1 cellular context compared by ENCODE assay signal in genomic region chr1:207152792-207153434, GRCh38.
TF ChIP-seq lines count a peak whose summit lies in the region.

No MANE protein-coding gene starts in this region.

TF ChIP-seq in HepG2, 621 proteins besides CTCF, POLR2A, EP300 and RAD21 (continued from another document):
- no peak for TF ChIP-seq ZUFSP (CRISPR knock-in tag; IDR thresholded peaks at IDR 0.05; ENCODE audit: borderline replicate concordance)
- no peak for TF ChIP-seq FIP1L1 (IDR thresholded peaks at IDR 0.05; ENCODE audit: borderline replicate concordance, insufficient read depth, low read depth, low read length)
- TF ChIP-seq, protein P1, sequence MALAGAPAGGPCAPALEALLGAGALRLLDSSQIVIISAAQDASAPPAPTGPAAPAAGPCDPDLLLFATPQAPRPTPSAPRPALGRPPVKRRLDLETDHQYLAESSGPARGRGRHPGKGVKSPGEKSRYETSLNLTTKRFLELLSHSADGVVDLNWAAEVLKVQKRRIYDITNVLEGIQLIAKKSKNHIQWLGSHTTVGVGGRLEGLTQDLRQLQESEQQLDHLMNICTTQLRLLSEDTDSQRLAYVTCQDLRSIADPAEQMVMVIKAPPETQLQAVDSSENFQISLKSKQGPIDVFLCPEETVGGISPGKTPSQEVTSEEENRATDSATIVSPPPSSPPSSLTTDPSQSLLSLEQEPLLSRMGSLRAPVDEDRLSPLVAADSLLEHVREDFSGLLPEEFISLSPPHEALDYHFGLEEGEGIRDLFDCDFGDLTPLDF (CRISPR knock-in tag; IDR thresholded peaks at IDR 0.05), result no peak
- peak; percentile 50 for TF ChIP-seq CCAR2 (optimal IDR thresholded peaks at IDR 0.05; ENCODE audit: low read depth, low read length)
- TF ChIP-seq MIER3 (CRISPR knock-in tag; IDR thresholded peaks at IDR 0.05; ENCODE audit: borderline replicate concordance), result no peak; the same call in 1 of the 2 replicates
- TF ChIP-seq, protein P2, sequence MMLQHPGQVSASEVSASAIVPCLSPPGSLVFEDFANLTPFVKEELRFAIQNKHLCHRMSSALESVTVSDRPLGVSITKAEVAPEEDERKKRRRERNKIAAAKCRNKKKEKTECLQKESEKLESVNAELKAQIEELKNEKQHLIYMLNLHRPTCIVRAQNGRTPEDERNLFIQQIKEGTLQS (CRISPR knock-in tag; IDR thresholded peaks at IDR 0.05), result 0 out of 2 replicates have a peak, but pooled peaks have one; percentile 52
- TF ChIP-seq ZIK1 (CRISPR knock-in tag; IDR thresholded peaks at IDR 0.05; ENCODE audit: borderline replicate concordance, low read depth), result no peak
- TF ChIP-seq, protein P3, sequence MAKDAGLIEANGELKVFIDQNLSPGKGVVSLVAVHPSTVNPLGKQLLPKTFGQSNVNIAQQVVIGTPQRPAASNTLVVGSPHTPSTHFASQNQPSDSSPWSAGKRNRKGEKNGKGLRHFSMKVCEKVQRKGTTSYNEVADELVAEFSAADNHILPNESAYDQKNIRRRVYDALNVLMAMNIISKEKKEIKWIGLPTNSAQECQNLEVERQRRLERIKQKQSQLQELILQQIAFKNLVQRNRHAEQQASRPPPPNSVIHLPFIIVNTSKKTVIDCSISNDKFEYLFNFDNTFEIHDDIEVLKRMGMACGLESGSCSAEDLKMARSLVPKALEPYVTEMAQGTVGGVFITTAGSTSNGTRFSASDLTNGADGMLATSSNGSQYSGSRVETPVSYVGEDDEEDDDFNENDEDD (CRISPR knock-in tag; IDR thresholded peaks at IDR 0.05; ENCODE audit: borderline replicate concordance), result no peak
- TF ChIP-seq CREB3 (CRISPR knock-in tag; IDR thresholded peaks at IDR 0.05), result no peak
- TF ChIP-seq, protein P4, sequence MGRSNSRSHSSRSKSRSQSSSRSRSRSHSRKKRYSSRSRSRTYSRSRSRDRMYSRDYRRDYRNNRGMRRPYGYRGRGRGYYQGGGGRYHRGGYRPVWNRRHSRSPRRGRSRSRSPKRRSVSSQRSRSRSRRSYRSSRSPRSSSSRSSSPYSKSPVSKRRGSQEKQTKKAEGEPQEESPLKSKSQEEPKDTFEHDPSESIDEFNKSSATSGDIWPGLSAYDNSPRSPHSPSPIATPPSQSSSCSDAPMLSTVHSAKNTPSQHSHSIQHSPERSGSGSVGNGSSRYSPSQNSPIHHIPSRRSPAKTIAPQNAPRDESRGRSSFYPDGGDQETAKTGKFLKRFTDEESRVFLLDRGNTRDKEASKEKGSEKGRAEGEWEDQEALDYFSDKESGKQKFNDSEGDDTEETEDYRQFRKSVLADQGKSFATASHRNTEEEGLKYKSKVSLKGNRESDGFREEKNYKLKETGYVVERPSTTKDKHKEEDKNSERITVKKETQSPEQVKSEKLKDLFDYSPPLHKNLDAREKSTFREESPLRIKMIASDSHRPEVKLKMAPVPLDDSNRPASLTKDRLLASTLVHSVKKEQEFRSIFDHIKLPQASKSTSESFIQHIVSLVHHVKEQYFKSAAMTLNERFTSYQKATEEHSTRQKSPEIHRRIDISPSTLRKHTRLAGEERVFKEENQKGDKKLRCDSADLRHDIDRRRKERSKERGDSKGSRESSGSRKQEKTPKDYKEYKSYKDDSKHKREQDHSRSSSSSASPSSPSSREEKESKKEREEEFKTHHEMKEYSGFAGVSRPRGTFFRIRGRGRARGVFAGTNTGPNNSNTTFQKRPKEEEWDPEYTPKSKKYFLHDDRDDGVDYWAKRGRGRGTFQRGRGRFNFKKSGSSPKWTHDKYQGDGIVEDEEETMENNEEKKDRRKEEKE (IDR thresholded peaks at IDR 0.05), result no peak
- peak; percentile 93 for TF ChIP-seq TOPORS (CRISPR knock-in tag; IDR thresholded peaks at IDR 0.05)
- TF ChIP-seq ZNF777 (CRISPR knock-in tag; IDR thresholded peaks at IDR 0.05), result no peak
- TF ChIP-seq ATRX (CRISPR knock-in tag; IDR thresholded peaks at IDR 0.05; ENCODE audit: borderline replicate concordance), result no peak
- no peak for TF ChIP-seq BRD4 (CRISPR knock-in tag; IDR thresholded peaks at IDR 0.05)
- no peak for TF ChIP-seq SMARCC2 (IDR thresholded peaks at IDR 0.05)
- TF ChIP-seq ZNF496 (CRISPR knock-in tag; IDR thresholded peaks at IDR 0.05; ENCODE audit: insufficient replicate concordance), result no peak
- no peak for TF ChIP-seq ZNF432 (CRISPR knock-in tag; IDR thresholded peaks at IDR 0.05; ENCODE audit: borderline replicate concordance)
- TF ChIP-seq FOSL1 (CRISPR knock-in tag; IDR thresholded peaks at IDR 0.05; ENCODE audit: borderline replicate concordance), result no peak
- TF ChIP-seq ATF1 (CRISPR knock-in tag; IDR thresholded peaks at IDR 0.05), result peak; percentile 72
- TF ChIP-seq GLI4 (CRISPR knock-in tag; IDR thresholded peaks at IDR 0.05; ENCODE audit: borderline replicate concordance), result 0 out of 2 replicates have a peak, but pooled peaks have one; percentile 40
- TF ChIP-seq ZNF569 (CRISPR knock-in tag; IDR thresholded peaks at IDR 0.05; ENCODE audit: borderline replicate concordance), result no peak
- peak; percentile 22; the same call in 1 of the 2 replicates for TF ChIP-seq FOXP4 (CRISPR knock-in tag; IDR thresholded peaks at IDR 0.05)
- TF ChIP-seq NFE2 (CRISPR knock-in tag; IDR thresholded peaks at IDR 0.05), result 0 out of 2 replicates have a peak, but pooled peaks have one; percentile 13
- no peak for TF ChIP-seq ZNF879 (CRISPR knock-in tag; IDR thresholded peaks at IDR 0.05)
- no peak for TF ChIP-seq NAIF1 (CRISPR knock-in tag; IDR thresholded peaks at IDR 0.05; ENCODE audit: borderline replicate concordance)
- TF ChIP-seq NONO (IDR thresholded peaks at IDR 0.05), result no peak
- TF ChIP-seq NONO (CRISPR knock-in tag; conservative IDR thresholded peaks at IDR 0.05), result peak; percentile 73
- TF ChIP-seq SRSF4 (IDR thresholded peaks at IDR 0.05; ENCODE audit: low read depth, low read length, poor library complexity, severe bottlenecking), result no peak
- no peak for TF ChIP-seq ZNF660 (CRISPR knock-in tag; IDR thresholded peaks at IDR 0.05; ENCODE audit: borderline replicate concordance, low read depth)
- no peak for TF ChIP-seq ZNF577 (CRISPR knock-in tag; IDR thresholded peaks at IDR 0.05; ENCODE audit: borderline replicate concordance, low read depth)
- TF ChIP-seq, protein P5, sequence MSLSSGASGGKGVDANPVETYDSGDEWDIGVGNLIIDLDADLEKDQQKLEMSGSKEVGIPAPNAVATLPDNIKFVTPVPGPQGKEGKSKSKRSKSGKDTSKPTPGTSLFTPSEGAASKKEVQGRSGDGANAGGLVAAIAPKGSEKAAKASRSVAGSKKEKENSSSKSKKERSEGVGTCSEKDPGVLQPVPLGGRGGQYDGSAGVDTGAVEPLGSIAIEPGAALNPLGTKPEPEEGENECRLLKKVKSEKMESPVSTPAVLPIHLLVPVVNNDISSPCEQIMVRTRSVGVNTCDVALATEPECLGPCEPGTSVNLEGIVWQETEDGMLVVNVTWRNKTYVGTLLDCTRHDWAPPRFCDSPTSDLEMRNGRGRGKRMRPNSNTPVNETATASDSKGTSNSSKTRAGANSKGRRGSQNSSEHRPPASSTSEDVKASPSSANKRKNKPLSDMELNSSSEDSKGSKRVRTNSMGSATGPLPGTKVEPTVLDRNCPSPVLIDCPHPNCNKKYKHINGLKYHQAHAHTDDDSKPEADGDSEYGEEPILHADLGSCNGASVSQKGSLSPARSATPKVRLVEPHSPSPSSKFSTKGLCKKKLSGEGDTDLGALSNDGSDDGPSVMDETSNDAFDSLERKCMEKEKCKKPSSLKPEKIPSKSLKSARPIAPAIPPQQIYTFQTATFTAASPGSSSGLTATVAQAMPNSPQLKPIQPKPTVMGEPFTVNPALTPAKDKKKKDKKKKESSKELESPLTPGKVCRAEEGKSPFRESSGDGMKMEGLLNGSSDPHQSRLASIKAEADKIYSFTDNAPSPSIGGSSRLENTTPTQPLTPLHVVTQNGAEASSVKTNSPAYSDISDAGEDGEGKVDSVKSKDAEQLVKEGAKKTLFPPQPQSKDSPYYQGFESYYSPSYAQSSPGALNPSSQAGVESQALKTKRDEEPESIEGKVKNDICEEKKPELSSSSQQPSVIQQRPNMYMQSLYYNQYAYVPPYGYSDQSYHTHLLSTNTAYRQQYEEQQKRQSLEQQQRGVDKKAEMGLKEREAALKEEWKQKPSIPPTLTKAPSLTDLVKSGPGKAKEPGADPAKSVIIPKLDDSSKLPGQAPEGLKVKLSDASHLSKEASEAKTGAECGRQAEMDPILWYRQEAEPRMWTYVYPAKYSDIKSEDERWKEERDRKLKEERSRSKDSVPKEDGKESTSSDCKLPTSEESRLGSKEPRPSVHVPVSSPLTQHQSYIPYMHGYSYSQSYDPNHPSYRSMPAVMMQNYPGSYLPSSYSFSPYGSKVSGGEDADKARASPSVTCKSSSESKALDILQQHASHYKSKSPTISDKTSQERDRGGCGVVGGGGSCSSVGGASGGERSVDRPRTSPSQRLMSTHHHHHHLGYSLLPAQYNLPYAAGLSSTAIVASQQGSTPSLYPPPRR (CRISPR knock-in tag; IDR thresholded peaks at IDR 0.05; ENCODE audit: borderline replicate concordance), result no peak
- no peak for TF ChIP-seq ZNF615 (CRISPR knock-in tag; IDR thresholded peaks at IDR 0.05; ENCODE audit: borderline replicate concordance)
